In the genomic region with DNA sequence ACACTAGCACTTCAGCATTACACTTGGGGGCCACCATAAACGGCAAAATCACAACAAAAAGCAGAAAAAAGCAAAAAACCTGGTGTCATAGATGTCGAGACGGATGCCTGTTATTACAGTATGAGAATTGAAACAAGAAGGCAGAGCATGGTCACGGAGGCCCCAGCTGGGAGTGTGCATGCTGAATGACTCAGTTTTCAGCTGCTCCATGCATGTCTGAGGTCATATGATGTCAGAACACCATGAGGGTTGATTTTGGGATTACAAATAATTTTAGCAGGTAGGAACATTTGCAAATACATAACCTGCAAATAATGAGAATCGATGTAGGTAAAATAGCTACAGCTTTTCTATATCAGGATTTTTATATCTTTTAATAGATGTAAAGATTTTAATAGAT, we compare ENCODE assay signal across 19 cellular contexts. TPM values are rescaled to one million over a fixed set of nuclear protein-coding genes. Genes with fewer than 3 reads are reported as not detected.
DNase-seq lines count a peak whose midpoint lies in the region; ATAC-seq and TF ChIP-seq lines count a peak whose summit lies in the region.
"Had no signal": no experiment of that assay in that cellular context is flagged by ENCODE, and none has a peak within 500 bp of the region (broad histone marks: within the 10 kb centered on the region; RNA-seq: fewer than 3 reads in every experiment).

No MANE protein-coding gene starts in this region.

- no peaks in the 10 kb centered on the region for H3K36me3 ChIP-seq in adipocyte (ENCODE audit: control insufficient read depth, insufficient read depth, low read length, severe bottlenecking)
- H3K36me3 ChIP-seq: cardiac muscle cell, left ventricle myocardium inferior, thoracic aorta had no signal

- no peak for DNase-seq in stimulated activated naive CD8-positive, alpha-beta T cell treated with anti-CD3 and anti-CD28 coated beads, Interleukin-15, amount 100 ng/mL, for 72 hours
- DNase-seq in stimulated activated naive CD8-positive, alpha-beta T cell treated with anti-CD3 and anti-CD28 coated beads, Interleukin-15, Interleukin-2, amounts not matched to agents 100 U/mL and 50 U/mL, for 24 hours, result no peak
- DNase-seq in adipocyte (ENCODE audit: low read depth) (peak; percentile 15), fibroblast of the aortic adventitia (ENCODE audit: low read depth) (peak; percentile 25), endothelial cell (ENCODE audit: low spot score) (no peak), NCI-H2081 (lab: John Stamatoyannopoulos, UW) (no peak)
- DNase-seq in CD4-positive, alpha-beta T cell, result no peak
- DNase-seq: activated CD4-positive, alpha-beta T cell treated with anti-CD3 and anti-CD28 coated beads, Interleukin-2, amount 50 U/mL, for 4 hours; CD8-positive, alpha-beta memory T cell; dermis blood vessel endothelial cell; left ventricle myocardium inferior; NCI-H1417 treated with DMSO at 0.1 percent for 48 hours; NCI-H2171; T-helper 1 cell had no signal

- CTCF ChIA-PET in CD4-positive, alpha-beta T cell (lab: Charles Lee), result interaction anchor here (1.5 kb wide), 1 partner anchor 10 kb away, joined by 5 read pairs; no protein-coding TSS in a partner anchor

- no peak overlapping the region for H3K27ac ChIP-seq in CD4-positive, alpha-beta T cell (ENCODE audit: low read depth, low read length)
- H3K27ac ChIP-seq: cardiac muscle cell, epithelial cell of prostate, left ventricle myocardium inferior, thoracic aorta had no signal

- no peak overlapping the region for H3K27ac Mint-ChIP-seq in stimulated activated naive CD8-positive, alpha-beta T cell treated with anti-CD3 and anti-CD28 coated beads, Interleukin-15, amount 100 ng/mL, for 72 hours
- H3K27ac Mint-ChIP-seq in endothelial cell (ENCODE audit: unreplicated experiment), result no peak overlapping the region
- no peak overlapping the region for H3K27ac Mint-ChIP-seq in CD4-positive, alpha-beta T cell
- H3K27ac Mint-ChIP-seq: activated naive CD4-positive, alpha-beta T cell treated with anti-CD3 and anti-CD28 coated beads, Interleukin-2, amount 50 U/mL, for 72 hours had no signal

- H3K27me3 Mint-ChIP-seq in stimulated activated naive CD8-positive, alpha-beta T cell treated with anti-CD3 and anti-CD28 coated beads, Interleukin-15, amount 100 ng/mL, for 72 hours, result no peaks in the 10 kb centered on the region
- H3K27me3 Mint-ChIP-seq in endothelial cell (ENCODE audit: unreplicated experiment), result peaks cover 2% of the 10 kb centered on the region
- no peaks in the 10 kb centered on the region for H3K27me3 Mint-ChIP-seq in CD4-positive, alpha-beta T cell
- H3K27me3 Mint-ChIP-seq: CD8-positive, alpha-beta memory T cell had no signal

- H3K9me3 ChIP-seq in adipocyte (ENCODE audit: control insufficient read depth, low read length), result no peaks in the 10 kb centered on the region
- H3K9me3 ChIP-seq in CD4-positive, alpha-beta T cell (ENCODE audit: control insufficient read depth, low read length), result no peaks in the 10 kb centered on the region
- H3K9me3 ChIP-seq: left ventricle myocardium inferior, thoracic aorta had no signal

- peaks cover 20% of the 10 kb centered on the region for H3K4me1 Mint-ChIP-seq in stimulated activated naive CD8-positive, alpha-beta T cell treated with anti-CD3 and anti-CD28 coated beads, Interleukin-15, amount 100 ng/mL, for 72 hours
- H3K4me1 Mint-ChIP-seq in endothelial cell (ENCODE audit: unreplicated experiment), result peaks cover 3% of the 10 kb centered on the region
- peaks cover 51% of the 10 kb centered on the region for H3K4me1 Mint-ChIP-seq in CD4-positive, alpha-beta T cell (ENCODE audit: low read depth)

- H3K9me3 Mint-ChIP-seq in stimulated activated naive CD8-positive, alpha-beta T cell treated with anti-CD3 and anti-CD28 coated beads, Interleukin-15, amount 100 ng/mL, for 72 hours, result peaks cover 0 to 7% of the 10 kb centered on the region in 2 donors
- no peaks in the 10 kb centered on the region for H3K9me3 Mint-ChIP-seq in endothelial cell (ENCODE audit: unreplicated experiment)
- H3K9me3 Mint-ChIP-seq in CD4-positive, alpha-beta T cell, result no peaks in the 10 kb centered on the region
- H3K9me3 Mint-ChIP-seq: CD8-positive, alpha-beta memory T cell had no signal

- H3K27me3 ChIP-seq in adipocyte (replicated peaks; ENCODE audit: control insufficient read depth, insufficient read depth, low read length), result no peaks in the 10 kb centered on the region
- H3K27me3 ChIP-seq in CD4-positive, alpha-beta T cell (ENCODE audit: control insufficient read depth, insufficient read depth, low read length), result no peaks in the 10 kb centered on the region
- H3K27me3 ChIP-seq: cardiac muscle cell had no signal

- peaks cover 5% of the 10 kb centered on the region for H3K36me3 Mint-ChIP-seq in endothelial cell (ENCODE audit: low read depth, unreplicated experiment)
- no peaks in the 10 kb centered on the region for H3K36me3 Mint-ChIP-seq in CD4-positive, alpha-beta T cell (ENCODE audit: low read depth)

- intact Hi-C loops in CD4-positive, alpha-beta T cell (cut with DNase I, micrococcal nuclease), result no loop called here

- POLR2A ChIA-PET in CD4-positive, alpha-beta T cell (lab: Charles Lee), result no interaction called here

- H3K4me3 ChIP-seq in adipocyte (ENCODE audit: low read length) (no peak overlapping the region), fibroblast of the aortic adventitia (ENCODE audit: low read depth, low read length) (no peak overlapping the region)
- H3K4me3 ChIP-seq: cardiac muscle cell, left ventricle myocardium inferior, thoracic aorta had no signal

- TF ChIP-seq CTCF in fibroblast of the aortic adventitia (IDR thresholded peaks at IDR 0.05; ENCODE audit: insufficient read depth, low read length), result no peak
- TF ChIP-seq CTCF in endothelial cell (IDR thresholded peaks at IDR 0.05; ENCODE audit: unreplicated experiment), result no peak
- TF ChIP-seq CTCF in CD4-positive, alpha-beta T cell (IDR thresholded peaks at IDR 0.05), result no peak

- H3K4me3 Mint-ChIP-seq in stimulated activated naive CD8-positive, alpha-beta T cell treated with anti-CD3 and anti-CD28 coated beads, Interleukin-15, amount 100 ng/mL, for 72 hours, result no peak overlapping the region
- H3K4me3 Mint-ChIP-seq in endothelial cell (ENCODE audit: unreplicated experiment), result no peak overlapping the region
- no peak overlapping the region for H3K4me3 Mint-ChIP-seq in CD4-positive, alpha-beta T cell
- H3K4me3 Mint-ChIP-seq: CD8-positive, alpha-beta memory T cell had no signal

- H3K4me1 ChIP-seq in adipocyte (ENCODE audit: control insufficient read depth, insufficient read depth, low read length), result no peaks in the 10 kb centered on the region

- H3K9ac ChIP-seq in adipocyte (ENCODE audit: low read length), result no peak overlapping the region

- ATAC-seq in stimulated activated naive CD8-positive, alpha-beta T cell treated with anti-CD3 and anti-CD28 coated beads, Interleukin-15, amount 100 ng/mL, for 72 hours, result peak; percentile 55
- ATAC-seq in stimulated activated naive CD8-positive, alpha-beta T cell treated with anti-CD3 and anti-CD28 coated beads, Interleukin-15, Interleukin-2, amounts not matched to agents 100 U/mL and 50 U/mL, for 24 hours, result no peak
- no peak for ATAC-seq in HG03139 (IDR thresholded peaks at IDR 0.05; ENCODE audit: unreplicated experiment)
- ATAC-seq in CD4-positive, alpha-beta T cell (ENCODE audit: poor library complexity), result no peak
- ATAC-seq: activated naive CD4-positive, alpha-beta T cell treated with anti-CD3 and anti-CD28 coated beads, Interleukin-2, amount 50 U/mL, for 72 hours had no signal

RNA-seq across cellular contexts. Expression of gene ZMYND11, which starts 19.1 kb away (rescaled TPM):
- 47.4 and 71.5 TPM in 2 replicates for total RNA-seq in fibroblast of the aortic adventitia (ENCODE audit: low replicate concordance)
- total RNA-seq in endothelial cell (ENCODE audit: unreplicated experiment), result 41.6 TPM
- 10 to 100 TPM; 19.9 to 22.2 TPM for total RNA-seq in CD4-positive, alpha-beta T cell

Comparison
In these comparisons a context has a peak if more than half of its experiments do, and no peak if none do; other contexts are left out.
1. DNase-seq: peak in adipocyte (single experiment) and fibroblast of the aortic adventitia (single experiment); none in stimulated activated naive CD8-positive, alpha-beta T cell treated with anti-CD3 and anti-CD28 coated beads, Interleukin-15, amount 100 ng/mL, for 72 hours (0 of 2), stimulated activated naive CD8-positive, alpha-beta T cell treated with anti-CD3 and anti-CD28 coated beads, Interleukin-15, Interleukin-2, amounts not matched to agents 100 U/mL and 50 U/mL, for 24 hours (single experiment), endothelial cell (single experiment), CD4-positive, alpha-beta T cell (0 of 10) and NCI-H2081 (0 of 2).